19 cellular contexts compared by ENCODE assay signal in the genomic region with DNA sequence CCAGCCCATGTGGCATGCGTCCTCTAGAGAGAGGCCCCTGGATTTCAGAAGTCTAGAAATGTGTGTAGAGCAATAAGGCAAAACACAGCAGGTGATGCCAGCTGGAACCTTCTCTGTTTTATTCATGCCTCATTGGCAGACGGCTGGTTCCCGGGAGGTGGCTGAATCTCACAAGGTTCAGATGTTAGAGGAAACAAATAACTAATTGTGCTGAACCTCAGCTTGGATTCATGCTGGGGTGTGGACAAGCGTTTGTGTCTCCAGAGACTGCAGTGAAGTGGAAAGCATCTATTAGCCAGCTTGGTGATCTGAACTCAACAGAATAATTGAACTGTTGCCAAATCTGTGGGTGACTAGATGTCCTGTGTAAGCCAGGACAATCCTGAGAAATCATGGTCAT.
DNase-seq lines count a peak whose midpoint lies in the region; ATAC-seq, FAIRE-seq and TF ChIP-seq lines count a peak whose summit lies in the region.
"Had no signal": no experiment of that assay in that cellular context is flagged by ENCODE, and none has a peak within 500 bp of the region (broad histone marks: within the 10 kb centered on the region; RNA-seq: fewer than 3 reads in every experiment).

No MANE protein-coding gene starts in this region.

- CTCF ChIA-PET in HEK293T (lab: Yijun Ruan, JAX) = interaction anchor here (0.7 kb wide), 1 partner anchor 140 kb away, joined by 5 read pairs; no protein-coding TSS in a partner anchor

- FAIRE-seq in kidney (lab: Jason Lieb, UNC) = no peak
- FAIRE-seq: GM18507 had no signal

- intact Hi-C loops in kidney (cut with DNase I) = no loop called here

- 0 out of 3 replicates have a peak, but pooled peaks cover 3% of the 10 kb centered on the region for H3K9me3 Mint-ChIP-seq in GM23338
- H3K9me3 Mint-ChIP-seq: central memory CD8-positive, alpha-beta T cell; nephron had no signal

- no peaks in the 10 kb centered on the region; the same call in 2 of the 3 replicates for H3K36me3 Mint-ChIP-seq in GM23338 (ENCODE audit: low read depth)
- H3K36me3 Mint-ChIP-seq: activated naive CD8-positive, alpha-beta T cell; WTC11 had no signal

- POLR2A ChIA-PET in HEK293T (lab: Yijun Ruan, JAX) = no interaction called here

- no peaks in the 10 kb centered on the region for H3K9me2 ChIP-seq in GM23338 (ENCODE audit: insufficient read depth)

- no peaks in the 10 kb centered on the region for H4K20me1 ChIP-seq in GM23338 (replicated peaks; ENCODE audit: insufficient read depth)

- peak overlapping the region; percentile 12; the same call in 1 of the 2 replicates for H2AFZ ChIP-seq in GM23338

- no peaks in the 10 kb centered on the region for H3K4me1 ChIP-seq in GM23338 (ENCODE audit: insufficient read depth)
- H3K4me1 ChIP-seq in kidney (ENCODE audit: control insufficient read depth in 1 of 2, insufficient read depth in 1 of 2, low read depth in 1 of 2, low read length in 2 of 2) = peaks cover 0 to 9% of the 10 kb centered on the region in 2 donors

- DNase-seq in GM23338 (ENCODE audit: low spot score) = no peak
- peak; percentile 83 for DNase-seq in NCI-H1694 (lab: John Stamatoyannopoulos, UW)
- DNase-seq in anterior cingulate cortex (lab: John Stamatoyannopoulos, UW) = peak in 45 of 58 donors; percentile 2 to 83 (median 29)
- DNase-seq in myocyte (ENCODE audit: low read depth) = peak; percentile 10
- no peak for DNase-seq in NCI-H187 treated with DMSO at 0.1 percent for 48 hours (lab: John Stamatoyannopoulos, UW)
- DNase-seq in HEK293T (ENCODE audit: extremely low spot score) = no peak
- no peak for DNase-seq in RKO (ENCODE audit: low spot score)
- no peak for DNase-seq in kidney
- DNase-seq: activated CD8-positive, alpha-beta memory T cell treated with anti-CD3 and anti-CD28 coated beads, Interleukin-2, amount 50 U/mL, for 4 hours; GF-D8; GOT3; Kasumi-1 had no signal

- H3K27me3 Mint-ChIP-seq in GM23338 (ENCODE audit: insufficient read depth, low read depth, poor library complexity) = peaks cover 2% of the 10 kb centered on the region
- H3K27me3 Mint-ChIP-seq: activated naive CD8-positive, alpha-beta T cell; central memory CD8-positive, alpha-beta T cell had no signal

- H3K27ac ChIP-seq in GM23338 (ENCODE audit: low read depth) (no peak overlapping the region), kidney (ENCODE audit: low read depth in 2 of 2, low read length in 2 of 2) (no peak overlapping the region)
- H3K27ac ChIP-seq: SK-N-MC, skin epidermis had no signal

- no peak overlapping the region for H3K4me3 Mint-ChIP-seq in GM23338
- H3K4me3 Mint-ChIP-seq: activated naive CD8-positive, alpha-beta T cell; central memory CD8-positive, alpha-beta T cell; nephron; WTC11 had no signal

- no peaks in the 10 kb centered on the region for H3F3A ChIP-seq in GM23338 (replicated peaks; ENCODE audit: low read depth)

- H3K27me3 ChIP-seq in GM23338 (ENCODE audit: insufficient read depth) = no peaks in the 10 kb centered on the region

- H3K9ac ChIP-seq in kidney (ENCODE audit: low read length in 2 of 2) = no peak overlapping the region

- no peaks in the 10 kb centered on the region for H3K79me2 ChIP-seq in GM23338 (replicated peaks; ENCODE audit: insufficient read depth)

- H3K9me3 ChIP-seq in kidney (ENCODE audit: control insufficient read depth in 1 of 2, low read length in 2 of 2) = no peaks in the 10 kb centered on the region

- no peak overlapping the region for H3K4me2 ChIP-seq in GM23338

- no peak for ATAC-seq in GM23338
- ATAC-seq: WTC11 had no signal

- H3K27ac Mint-ChIP-seq in GM23338 = no peak overlapping the region
- H3K27ac Mint-ChIP-seq: activated naive CD8-positive, alpha-beta T cell; nephron; WTC11 had no signal

- TF ChIP-seq CTCF in GM23338 (conservative IDR thresholded peaks at IDR 0.05; ENCODE audit: low read depth in 2 of 2) (no peak), kidney (IDR thresholded peaks at IDR 0.05; ENCODE audit: borderline replicate concordance, extremely low read depth, insufficient read depth) (no peak)

- H3K4me1 Mint-ChIP-seq in GM23338 = peaks cover 3% of the 10 kb centered on the region; the same call in 1 of the 3 replicates
- H3K4me1 Mint-ChIP-seq: central memory CD8-positive, alpha-beta T cell; nephron had no signal

- no peaks in the 10 kb centered on the region for H3K36me3 ChIP-seq in GM23338 (ENCODE audit: insufficient read depth)
- no peaks in the 10 kb centered on the region for H3K36me3 ChIP-seq in kidney (ENCODE audit: control insufficient read depth in 1 of 2, insufficient read depth in 2 of 2, low read length in 2 of 2)

- H3K4me3 ChIP-seq in GM23338 (no peak overlapping the region), kidney (ENCODE audit: low read length in 2 of 2) (no peak overlapping the region)
- H3K4me3 ChIP-seq: SK-N-MC, skin epidermis had no signal

TF ChIP-seq in HEK293T, 16 proteins besides CTCF, POLR2A, EP300 and RAD21:
- no peak for TF ChIP-seq L3MBTL2 (conservative IDR thresholded peaks at IDR 0.05)
- TF ChIP-seq SP1 (IDR thresholded peaks at IDR 0.05) = no peak
- TF ChIP-seq ARNT (IDR thresholded peaks at IDR 0.05) = no peak
- no peak for TF ChIP-seq ZNF384 (IDR thresholded peaks at IDR 0.05)
- TF ChIP-seq BHLHE40 (IDR thresholded peaks at IDR 0.05; ENCODE audit: borderline replicate concordance) = no peak
- TF ChIP-seq FOXA1 (IDR thresholded peaks at IDR 0.05) = no peak
- TF ChIP-seq NFRKB (IDR thresholded peaks at IDR 0.05) = no peak
- TF ChIP-seq TARDBP (IDR thresholded peaks at IDR 0.05) = no peak
- no peak for TF ChIP-seq FOXK2 (IDR thresholded peaks at IDR 0.05)

Comparison
In these comparisons a context has a peak if more than half of its experiments do, and no peak if none do; other contexts are left out.
1. DNase-seq: peak in NCI-H1694 (single experiment), anterior cingulate cortex (45 of 58) and myocyte (single experiment); none in GM23338 (single experiment), NCI-H187 treated with DMSO at 0.1 percent for 48 hours (single experiment), HEK293T (single experiment), RKO (single experiment) and kidney (single experiment).